In genomic region chr3:101853465-101853864, GRCh38 we compare ENCODE assay signal across 11 cellular contexts. TPM values are rescaled to one million over a fixed set of nuclear protein-coding genes. Genes with fewer than 3 reads are reported as not detected.
DNase-seq lines count a peak whose midpoint lies in the region; ATAC-seq, FAIRE-seq and TF ChIP-seq lines count a peak whose summit lies in the region.
"Had no signal": no experiment of that assay in that cellular context is flagged by ENCODE, and none has a peak within 500 bp of the region (broad histone marks: within the 10 kb centered on the region; RNA-seq: fewer than 3 reads in every experiment).

No MANE protein-coding gene starts in this region.

- H3K4me2 ChIP-seq in GM12878 (ENCODE audit: control insufficient read depth, insufficient read depth): peak overlapping the region; percentile 68

- 99% methylated on average over 4 of the region's 4 CpGs for WGBS in GM12878 (ENCODE audit: insufficient coverage, insufficient replicate concordance, low lambda C conversion rate, missing lambda C conversion rate)

- in situ Hi-C loops in GM12878 (cut with MboI): no loop called here

- RAD21 ChIA-PET in GM12878 (lab: Charles Lee; ENCODE audit: unreplicated experiment): interaction anchor here (1.7 to 5.1 kb wide), 9 partner anchors 18 to 371 kb away, joined by 6 to 44 read pairs (median 12); no protein-coding TSS in a partner anchor

- peaks cover 17% of the 10 kb centered on the region for H3K4me1 ChIP-seq in GM12878 (ENCODE audit: control insufficient read depth, insufficient read depth, low read length)
- peaks cover 12% of the 10 kb centered on the region for H3K4me1 ChIP-seq in effector memory CD4-positive, alpha-beta T cell (ENCODE audit: control insufficient read depth, insufficient read depth, low read length, poor library complexity, severe bottlenecking)

- peak overlapping the region in 5 of 8 donors; percentile 6 to 47 (median 39) for H3K4me3 Mint-ChIP-seq in naive B cell

- TF ChIP-seq CTCF in 22Rv1 (IDR thresholded peaks at IDR 0.05) (no peak), GM12878 (IDR thresholded peaks at IDR 0.05 in 2 of 3, conservative IDR thresholded peaks at IDR 0.05 in 1 of 3; ENCODE audit: control insufficient read depth in 2 of 3, extremely low read depth in 1 of 3, insufficient read depth in 1 of 3, low read depth in 3 of 3, low read length in 3 of 3) (no peak)

- peak overlapping the region; percentile 47 to 96 (median 82) for H3K27ac Mint-ChIP-seq in naive B cell

- no peaks in the 10 kb centered on the region for H3K27me3 ChIP-seq in GM12878 (replicated peaks in 1 of 2; ENCODE audit: control insufficient read depth in 2 of 2, insufficient read depth in 2 of 2, low read length in 1 of 2)
- no peaks in the 10 kb centered on the region for H3K27me3 ChIP-seq in effector memory CD4-positive, alpha-beta T cell (replicated peaks; ENCODE audit: control insufficient read depth, insufficient read depth, low read length, poor library complexity, severe bottlenecking)

- no peaks in the 10 kb centered on the region for H3K27me3 Mint-ChIP-seq in naive B cell

- H3K79me2 ChIP-seq in GM12878 (ENCODE audit: control insufficient read depth, insufficient read depth, low read length): peaks cover 70% of the 10 kb centered on the region

- no peak for FAIRE-seq in GM12878 (lab: Jason Lieb, UNC)

- H3K9me3 ChIP-seq in GM12878 (replicated peaks; ENCODE audit: control insufficient read depth, insufficient read depth, low read length): no peaks in the 10 kb centered on the region
- H3K9me3 ChIP-seq in effector memory CD4-positive, alpha-beta T cell (ENCODE audit: control insufficient read depth, low read length): no peaks in the 10 kb centered on the region

- peak overlapping the region; percentile 97 for H3K27ac ChIP-seq in 22Rv1
- H3K27ac ChIP-seq in GM12878 (ENCODE audit: control insufficient read depth, insufficient read depth): no peak overlapping the region
- no peak overlapping the region for H3K27ac ChIP-seq in effector memory CD4-positive, alpha-beta T cell (ENCODE audit: insufficient read depth, low read length, poor library complexity, severe bottlenecking)
- H3K27ac ChIP-seq: C4-2B had no signal

- no peak for TF ChIP-seq EP300 in GM12878 (IDR thresholded peaks at IDR 0.05; ENCODE audit: borderline replicate concordance in 1 of 2, control insufficient read depth in 1 of 2, low read depth in 2 of 2, low read length in 2 of 2)

- ATAC-seq in GM12878 (no peak), naive B cell (ENCODE audit: low read depth in 2 of 2) (no peak), GM21360 (IDR thresholded peaks at IDR 0.05; ENCODE audit: unreplicated experiment) (no peak), HG02981 (IDR thresholded peaks at IDR 0.05; ENCODE audit: unreplicated experiment) (no peak), HG03457 (IDR thresholded peaks at IDR 0.05; ENCODE audit: unreplicated experiment) (no peak)

- H3K36me3 ChIP-seq in GM12878 (ENCODE audit: control insufficient read depth in 2 of 2, insufficient read depth in 2 of 2, low read length in 1 of 2): peaks cover 21 to 54% of the 10 kb centered on the region in 2 experiments
- peaks cover 67% of the 10 kb centered on the region for H3K36me3 ChIP-seq in effector memory CD4-positive, alpha-beta T cell (ENCODE audit: control insufficient read depth, insufficient read depth, low read length)

- DNase-seq in EH (ENCODE audit: low read depth): peak; percentile 10
- no peak for DNase-seq in GM12878 (ENCODE audit: low read depth, low spot score)
- DNase-seq in naive B cell: no peak
- DNase-seq in effector memory CD4-positive, alpha-beta T cell: no peak
- DNase-seq: NCI-H510A; stimulated activated CD4-positive, alpha-beta T cell treated with anti-CD3 and anti-CD28 coated beads, Interleukin-4, amount 100 ng/mL, for 24 hours had no signal

- TF ChIP-seq POLR2A in GM12878 (IDR thresholded peaks at IDR 0.05; ENCODE audit: low read depth, low read length): peak; percentile 41; the same call in 1 of the 2 replicates

- BruUV-seq in GM12878 (replicated peaks; lab: Mats Ljungman, UMichigan): no TSS peak

- intact Hi-C loops in GM12878 (cut with micrococcal nuclease; ENCODE audit: unreplicated experiment): loop anchor here (5.0 kb wide), 1 partner anchor 204 kb away; no protein-coding TSS in a partner anchor

- H4K20me1 ChIP-seq in GM12878 (ENCODE audit: control insufficient read depth, insufficient read depth): no peaks in the 10 kb centered on the region

- SMC1A ChIA-PET in GM12878 (lab: Charles Lee; ENCODE audit: uncharacterized antibody, unreplicated experiment): interaction anchor here (1.0 to 10.9 kb wide), 15 partner anchors 10 to 204 kb away, joined by 3 to 72 read pairs (median 13); no protein-coding TSS in a partner anchor

- H3K4me3 ChIP-seq in GM12878: peak overlapping the region; percentile 34; the same call in 1 of the 2 replicates
- no peak overlapping the region for H3K4me3 ChIP-seq in effector memory CD4-positive, alpha-beta T cell (ENCODE audit: insufficient read depth, low read depth, low read length, poor library complexity, severe bottlenecking)

- peak overlapping the region; percentile 13; the same call in 1 of the 2 replicates for H3K9ac ChIP-seq in GM12878 (ENCODE audit: control insufficient read depth, insufficient read depth, low read length)

- H3K36me3 Mint-ChIP-seq in naive B cell: peaks cover 55 to 59% of the 10 kb centered on the region in 2 donors

- H2AFZ ChIP-seq in GM12878 (ENCODE audit: control insufficient read depth, low read depth, low read length): no peak overlapping the region

- no peak for TF ChIP-seq RAD21 in GM12878 (IDR thresholded peaks at IDR 0.05; ENCODE audit: insufficient read depth, low read depth, low read length)

- peaks cover 42 to 54% (median 48%) of the 10 kb centered on the region in 3 donors for H3K4me1 Mint-ChIP-seq in naive B cell

- CTCF ChIA-PET in GM12878 (lab: Yijun Ruan, JAX): interaction anchor here (1.6 to 3.3 kb wide), 4 partner anchors 39 to 372 kb away, joined by 3 to 22 read pairs (median 14); no protein-coding TSS in a partner anchor

- no peaks in the 10 kb centered on the region for H3K9me3 Mint-ChIP-seq in naive B cell

- POLR2A ChIA-PET in GM12878 (lab: Charles Lee): interaction anchor here (0.7 to 2.3 kb wide), 8 partner anchors 9 to 42 kb away, joined by 3 to 9 read pairs (median 3); no protein-coding TSS in a partner anchor

TF ChIP-seq in GM12878, 131 proteins besides CTCF, POLR2A, EP300 and RAD21:
- TF ChIP-seq HCFC1 (IDR thresholded peaks at IDR 0.05; ENCODE audit: low read length): no peak
- no peak for TF ChIP-seq ATF3 (IDR thresholded peaks at IDR 0.05; ENCODE audit: borderline replicate concordance, extremely low read depth, low read depth, low read length)
- peak; percentile 43; the same call in 1 of the 2 replicates for TF ChIP-seq POLR2AphosphoS2 (IDR thresholded peaks at IDR 0.05; ENCODE audit: low read depth, low read length)
- no peak for TF ChIP-seq MAX (IDR thresholded peaks at IDR 0.05; ENCODE audit: low read depth, low read length)
- TF ChIP-seq POLR2AphosphoS5 (IDR thresholded peaks at IDR 0.05; ENCODE audit: low read length): peak; percentile 89

RNA-seq across cellular contexts. Expression of gene NFKBIZ, which starts 4.2 kb away (rescaled TPM):
- total RNA-seq in GM12878 (2013; cell fraction: nucleolus; rRNA removed): 396 and 457 TPM in 2 replicates
- total RNA-seq in GM12878 (2014; rRNA removed): 19.0 and 23.6 TPM in 2 replicates
- 20.1 and 24.3 TPM in 2 replicates for total RNA-seq in GM12878 (2014; rRNA removed; fragmentation: Illumina TruSeq; extraction: Trizol)
- total RNA-seq in GM12878 (2021): 27.0 and 27.3 TPM in 2 replicates
- polyA plus RNA-seq in GM12878 (2011; ENCODE audit: low read depth): 15.6 TPM
- 50.8 and 53.8 TPM in 2 replicates for polyA plus RNA-seq in GM12878 (2011; rRNA removed)
- 22.1 and 28.4 TPM in 2 replicates for polyA plus RNA-seq in GM12878 (2011; cell fraction: cytosol; rRNA removed)
- 95.4 and 129 TPM in 2 replicates for polyA plus RNA-seq in GM12878 (2011; cell fraction: nucleus; rRNA removed)
- polyA plus RNA-seq in GM12878 (2012): 19.3 and 20.9 TPM in 2 replicates
- polyA plus RNA-seq in GM12878 (2014; fragmentation: Illumina TruSeq; extraction: Trizol): 16.5 and 21.7 TPM in 2 replicates
- polyA plus RNA-seq in GM12878 (2014; fragmentation: Nextera tagmentation; extraction: Ambion mirVana): 1 to 10 TPM; 6.3 to 8.9 TPM
- polyA plus RNA-seq in GM12878 (2014; rRNA removed): 18.2 TPM in 2 replicates
- 1 to 10 TPM; 7.7 to 8.5 TPM for polyA plus RNA-seq in GM12878 (2016; fragmentation: Nextera tagmentation; extraction: Ambion mirVana)
- 114 and 135 TPM in 2 replicates for polyA minus RNA-seq in GM12878 (2011; rRNA and poly(A)+ RNA removed)
- 25.4 and 32.1 TPM in 2 replicates for polyA minus RNA-seq in GM12878 (2011; cell fraction: cytosol; rRNA and poly(A)+ RNA removed)
- polyA minus RNA-seq in GM12878 (2011; cell fraction: nucleus; rRNA and poly(A)+ RNA removed): 165 and 223 TPM in 2 replicates
- 10 to 100 TPM in 5 of 6 donors, 1 to 10 TPM in 1; 7.4 to 28.5 (median 21.9) TPM for polyA plus RNA-seq in naive B cell (ENCODE audit: low read depth in 6 of 6)
